In genomic region chr18:48827321-48828200, GRCh38 we compare ENCODE assay signal across 9 cellular contexts.
A peak's percentile ranks its signal among the peaks of the same experiment; 100 is the strongest.
DNase-seq lines count a peak whose midpoint lies in the region; ATAC-seq, FAIRE-seq and TF ChIP-seq lines count a peak whose summit lies in the region.
"Had no signal": no experiment of that assay in that cellular context is flagged by ENCODE, and none has a peak within 500 bp of the region (broad histone marks: within the 10 kb centered on the region; RNA-seq: fewer than 3 reads in every experiment).

No MANE protein-coding gene starts in this region.

- H2BK5ac ChIP-seq in H1 (ENCODE audit: low read depth, low read length), result 0 out of 2 replicates have a peak overlapping the region, but pooled peaks have one; percentile 56

- H3K23ac ChIP-seq in H1 (ENCODE audit: insufficient read length), result no peak overlapping the region

- TF ChIP-seq EP300 in H1 (IDR thresholded peaks at IDR 0.05; ENCODE audit: borderline replicate concordance in 1 of 2, low read depth in 2 of 2, low read length in 2 of 2), result no peak

- H4K5ac ChIP-seq in H1 (ENCODE audit: insufficient read length, low read depth, low read length), result no peak overlapping the region

- H4K91ac ChIP-seq in H1 (replicated peaks; ENCODE audit: insufficient read length, low read length), result no peak overlapping the region

- POLR2A ChIA-PET in H1 (lab: Charles Lee; ENCODE audit: partially characterized antibody), result interaction anchor here (0.7 to 1.8 kb wide), 5 partner anchors 9 to 95 kb away, joined by 3 to 6 read pairs (median 4); no protein-coding TSS in a partner anchor
- POLR2A ChIA-PET in activated CD4-positive, alpha-beta memory T cell treated with anti-CD3 and anti-CD28 coated beads, Interleukin-2, amount 10 ng/mL, durations not matched to agents 7 days and 5 days (lab: Charles Lee), result interaction anchor here (1.0 to 2.3 kb wide), 2 partner anchors 13 to 29 kb away, joined by 4 to 13 read pairs; no protein-coding TSS in a partner anchor

- H2BK12ac ChIP-seq in H1 (ENCODE audit: low read depth, low read length), result no peak overlapping the region

- H3K4me1 Mint-ChIP-seq in nephron, result peaks cover 76% of the 10 kb centered on the region
- H3K4me1 Mint-ChIP-seq in stimulated activated naive B cell treated with anti-CD40 and anti-IgM and Interleukin-4, amounts not matched to agents 10 μg/mL and 1 μg/mL and 100 μg/mL, for 72 hours, result peaks cover 16 to 27% of the 10 kb centered on the region in 2 donors
- H3K4me1 Mint-ChIP-seq in activated CD4-positive, alpha-beta memory T cell treated with anti-CD3 and anti-CD28 coated beads, Interleukin-2, amount 10 ng/mL, durations not matched to agents 7 days and 5 days, result peaks cover 37% of the 10 kb centered on the region

- 0 out of 2 replicates have a peak overlapping the region, but pooled peaks have one; percentile 49 for H3K18ac ChIP-seq in H1 (ENCODE audit: extremely low read depth, low read length)

- no peak overlapping the region for H3K9ac ChIP-seq in H1 (replicated peaks in 1 of 4; ENCODE audit: extremely low read depth in 1 of 4, low read depth in 3 of 4, low read length in 3 of 4)

- CTCF ChIA-PET in H1 (lab: Charles Lee; ENCODE audit: partially characterized antibody), result interaction anchor here (0.5 to 5.3 kb wide), 18 partner anchors 8 to 620 kb away, joined by 3 to 28 read pairs (median 4); no protein-coding TSS in a partner anchor
- CTCF ChIA-PET in activated CD4-positive, alpha-beta memory T cell treated with anti-CD3 and anti-CD28 coated beads, Interleukin-2, amount 10 ng/mL, durations not matched to agents 7 days and 5 days (lab: Charles Lee), result interaction anchor here (1.0 kb wide), 1 partner anchor 22 kb away, joined by 4 read pairs; no protein-coding TSS in a partner anchor

- H3K79me1 ChIP-seq in H1 (ENCODE audit: low read depth, low read length), result no peaks in the 10 kb centered on the region

- H3K79me2 ChIP-seq in H1 (ENCODE audit: control insufficient read depth in 1 of 2, insufficient read depth in 2 of 2, low read length in 2 of 2), result no peaks in the 10 kb centered on the region

- no peak overlapping the region for H3K4ac ChIP-seq in H1 (replicated peaks; ENCODE audit: insufficient read length, low read depth, low read length)

- H3K27ac ChIP-seq in H1 (ENCODE audit: low read depth, low read length), result no peak overlapping the region

- peak overlapping the region; percentile 3; the same call in 1 of the 2 replicates for H2BK20ac ChIP-seq in H1 (ENCODE audit: low read length)

- 26% methylated on average over 21 of the region's 21 CpGs; no CpG with 5 or more reads in 1 of the 2 experiments for WGBS in H1 (ENCODE audit: extremely low coverage in 1 of 2, insufficient coverage in 1 of 2, insufficient read length in 1 of 2, insufficient replicate concordance in 2 of 2, low coverage in 1 of 2, low lambda C conversion rate in 2 of 2, missing lambda C conversion rate in 1 of 2), 2 experiments

- no peak overlapping the region for H3K14ac ChIP-seq in H1 (ENCODE audit: insufficient read length)

- peak overlapping the region; percentile 81 to 82 (median 81) for H3K4me3 Mint-ChIP-seq in nephron
- no peak overlapping the region for H3K4me3 Mint-ChIP-seq in stimulated activated naive B cell treated with anti-CD40 and anti-IgM and Interleukin-4, amounts not matched to agents 10 μg/mL and 1 μg/mL and 100 μg/mL, for 72 hours
- H3K4me3 Mint-ChIP-seq in activated CD4-positive, alpha-beta memory T cell treated with anti-CD3 and anti-CD28 coated beads, Interleukin-2, amount 10 ng/mL, durations not matched to agents 7 days and 5 days, result no peak overlapping the region

- peak overlapping the region; percentile 97 to 99 (median 98) for H3K27ac Mint-ChIP-seq in nephron
- no peak overlapping the region for H3K27ac Mint-ChIP-seq in stimulated activated naive B cell treated with anti-CD40 and anti-IgM and Interleukin-4, amounts not matched to agents 10 μg/mL and 1 μg/mL and 100 μg/mL, for 72 hours
- no peak overlapping the region for H3K27ac Mint-ChIP-seq in activated CD4-positive, alpha-beta memory T cell treated with anti-CD3 and anti-CD28 coated beads, Interleukin-2, amount 10 ng/mL, durations not matched to agents 7 days and 5 days

- H3K23me2 ChIP-seq in H1 (ENCODE audit: low read depth, low read length), result peaks cover 2% of the 10 kb centered on the region; the same call in 1 of the 2 replicates

- no peak overlapping the region for H4K8ac ChIP-seq in H1 (ENCODE audit: extremely low read depth, insufficient read depth, low read length)

- no peak for ATAC-seq in stimulated activated naive B cell treated with anti-CD40 and anti-IgM and Interleukin-4, amounts not matched to agents 10 μg/mL and 1 μg/mL and 100 μg/mL, for 72 hours (replicated peaks)
- no peak for ATAC-seq in GM18868 (IDR thresholded peaks at IDR 0.05; ENCODE audit: unreplicated experiment)
- ATAC-seq: activated naive CD4-positive, alpha-beta T cell treated with anti-CD3 and anti-CD28 coated beads, Interleukin-2, amount 50 U/mL, for 72 hours had no signal

- no peak overlapping the region for H2BK15ac ChIP-seq in H1 (ENCODE audit: low read length)

- H3K9me3 ChIP-seq in H1 (ENCODE audit: insufficient read depth in 2 of 2, low read depth in 1 of 2, low read length in 1 of 2), result no peaks in the 10 kb centered on the region

- no peak overlapping the region for H2BK120ac ChIP-seq in H1 (replicated peaks; ENCODE audit: low read depth, low read length)

- peaks cover 4% of the 10 kb centered on the region for H3K9me3 Mint-ChIP-seq in nephron
- no peaks in the 10 kb centered on the region for H3K9me3 Mint-ChIP-seq in stimulated activated naive B cell treated with anti-CD40 and anti-IgM and Interleukin-4, amounts not matched to agents 10 μg/mL and 1 μg/mL and 100 μg/mL, for 72 hours
- H3K9me3 Mint-ChIP-seq in activated CD4-positive, alpha-beta memory T cell treated with anti-CD3 and anti-CD28 coated beads, Interleukin-2, amount 10 ng/mL, durations not matched to agents 7 days and 5 days, result peaks cover 6% of the 10 kb centered on the region

- TF ChIP-seq POLR2A in H1 (IDR thresholded peaks at IDR 0.05; ENCODE audit: control extremely low read depth in 1 of 2, low read depth in 2 of 2, low read length in 2 of 2), result no peak

- H4K20me1 ChIP-seq in H1 (replicated peaks in 1 of 2; ENCODE audit: control insufficient read depth in 1 of 2, insufficient read depth in 2 of 2, low read length in 2 of 2), result no peaks in the 10 kb centered on the region

- no peaks in the 10 kb centered on the region for H3K36me3 ChIP-seq in H1 (ENCODE audit: control insufficient read depth in 2 of 4, insufficient read depth in 4 of 4, low read length in 3 of 4)

- no peak overlapping the region for H2AFZ ChIP-seq in H1 (ENCODE audit: low read length)

- peak overlapping the region in 2 of 4 experiments; percentile 18 to 46; a peak in 3 of 8 replicates for H3K4me3 ChIP-seq in H1 (ENCODE audit: extremely low read depth in 1 of 4, insufficient read depth in 2 of 4, low read depth in 3 of 4, low read length in 4 of 4)

- peak; percentile 60 for FAIRE-seq in H1 (lab: Jason Lieb, UNC)

- no peaks in the 10 kb centered on the region for H3K27me3 Mint-ChIP-seq in nephron (ENCODE audit: low read depth)
- H3K27me3 Mint-ChIP-seq in stimulated activated naive B cell treated with anti-CD40 and anti-IgM and Interleukin-4, amounts not matched to agents 10 μg/mL and 1 μg/mL and 100 μg/mL, for 72 hours, result peaks cover 9 to 16% of the 10 kb centered on the region in 2 donors
- no peaks in the 10 kb centered on the region for H3K27me3 Mint-ChIP-seq in activated CD4-positive, alpha-beta memory T cell treated with anti-CD3 and anti-CD28 coated beads, Interleukin-2, amount 10 ng/mL, durations not matched to agents 7 days and 5 days

- H3K27me3 ChIP-seq in H1 (replicated peaks in 1 of 4; ENCODE audit: control insufficient read depth in 3 of 4, extremely low read depth in 1 of 4, insufficient read depth in 3 of 4, low read length in 3 of 4), result no peaks in the 10 kb centered on the region

- H2AK5ac ChIP-seq in H1 (ENCODE audit: low read depth, low read length), result no peak overlapping the region

- no peak overlapping the region for H3K56ac ChIP-seq in H1 (replicated peaks; ENCODE audit: insufficient read length, low read depth, low read length)

- peak; percentile 44 for DNase-seq in Daoy (ENCODE audit: low read depth)
- DNase-seq in NCI-H526 (lab: John Stamatoyannopoulos, UW), result peak; percentile 63 to 65
- DNase-seq in H1 (ENCODE audit: low read depth in 1 of 2, low spot score in 2 of 2), result peak in 1 of 2 experiments; percentile 62
- no peak for DNase-seq in stimulated activated naive B cell treated with anti-CD40 and anti-IgM and Interleukin-4, amounts not matched to agents 10 μg/mL and 1 μg/mL and 100 μg/mL, for 72 hours
- DNase-seq in activated CD4-positive, alpha-beta memory T cell treated with anti-CD3 and anti-CD28 coated beads, Interleukin-2, amount 10 ng/mL, durations not matched to agents 7 days and 5 days, result no peak
- no peak for DNase-seq in globus pallidus (ENCODE audit: low spot score)

- peaks cover 11 to 30% (median 21%) of the 10 kb centered on the region in 4 experiments for H3K4me1 ChIP-seq in H1 (replicated peaks in 1 of 4; ENCODE audit: control insufficient read depth in 3 of 4, insufficient read depth in 4 of 4, low read length in 3 of 4)

- peak overlapping the region; percentile 46 to 65 for H3K4me2 ChIP-seq in H1 (ENCODE audit: insufficient read depth in 1 of 2, low read depth in 2 of 2, low read length in 2 of 2)

- TF ChIP-seq RAD21 in H1 (IDR thresholded peaks at IDR 0.05 in 1 of 2, conservative IDR thresholded peaks at IDR 0.05 in 1 of 2; ENCODE audit: low read depth in 2 of 2, low read length in 2 of 2), result peak in 1 of 2 experiments; percentile 5; a peak in 1 of 4 replicates

- TF ChIP-seq CTCF in H1 (IDR thresholded peaks at IDR 0.05; ENCODE audit: control extremely low read depth in 1 of 3, insufficient read depth in 1 of 3, low read depth in 1 of 3, low read length in 3 of 3), result no peak
- no peak for TF ChIP-seq CTCF in nephron (IDR thresholded peaks at IDR 0.05; ENCODE audit: unreplicated experiment in 3 of 3)

- H3K36me3 Mint-ChIP-seq in nephron (ENCODE audit: low read depth), result peaks cover 24% of the 10 kb centered on the region
- H3K36me3 Mint-ChIP-seq in stimulated activated naive B cell treated with anti-CD40 and anti-IgM and Interleukin-4, amounts not matched to agents 10 μg/mL and 1 μg/mL and 100 μg/mL, for 72 hours, result peaks cover 13 to 30% of the 10 kb centered on the region in 2 donors
- peaks cover 56% of the 10 kb centered on the region for H3K36me3 Mint-ChIP-seq in activated CD4-positive, alpha-beta memory T cell treated with anti-CD3 and anti-CD28 coated beads, Interleukin-2, amount 10 ng/mL, durations not matched to agents 7 days and 5 days (ENCODE audit: low read depth)

TF ChIP-seq in H1, 55 proteins besides CTCF, POLR2A, EP300 and RAD21 (continues in another document):
- peak; percentile 27 for TF ChIP-seq ASH2L (IDR thresholded peaks at IDR 0.05; ENCODE audit: low read length)
- TF ChIP-seq RNF2 (IDR thresholded peaks at IDR 0.05; ENCODE audit: borderline replicate concordance, low read depth, low read length, missing control alignments, poor library complexity, severe bottlenecking), result no peak
- TF ChIP-seq HDAC2 (IDR thresholded peaks at IDR 0.05; ENCODE audit: borderline replicate concordance in 1 of 2, low read depth in 2 of 2, low read length in 2 of 2), result 0 out of 4 replicates have a peak, but pooled peaks of 1 of the 2 experiments have one; percentile 8
- TF ChIP-seq YY1 (IDR thresholded peaks at IDR 0.05; ENCODE audit: low read depth, low read length), result 0 out of 2 replicates have a peak, but pooled peaks have one; percentile 13

Comparison
In these comparisons a context has a peak if more than half of its experiments do, and no peak if none do; other contexts are left out.
1. DNase-seq: peak in Daoy (single experiment) and NCI-H526 (2 of 2); none in stimulated activated naive B cell treated with anti-CD40 and anti-IgM and Interleukin-4, amounts not matched to agents 10 μg/mL and 1 μg/mL and 100 μg/mL, for 72 hours (single experiment), activated CD4-positive, alpha-beta memory T cell treated with anti-CD3 and anti-CD28 coated beads, Interleukin-2, amount 10 ng/mL, durations not matched to agents 7 days and 5 days (single experiment) and globus pallidus (single experiment).
2. H3K27ac Mint-ChIP-seq: peak in nephron (3 of 3); none in stimulated activated naive B cell treated with anti-CD40 and anti-IgM and Interleukin-4, amounts not matched to agents 10 μg/mL and 1 μg/mL and 100 μg/mL, for 72 hours (single experiment) and activated CD4-positive, alpha-beta memory T cell treated with anti-CD3 and anti-CD28 coated beads, Interleukin-2, amount 10 ng/mL, durations not matched to agents 7 days and 5 days (single experiment).
3. H3K4me3 Mint-ChIP-seq: peak in nephron (3 of 3); none in stimulated activated naive B cell treated with anti-CD40 and anti-IgM and Interleukin-4, amounts not matched to agents 10 μg/mL and 1 μg/mL and 100 μg/mL, for 72 hours (0 of 2) and activated CD4-positive, alpha-beta memory T cell treated with anti-CD3 and anti-CD28 coated beads, Interleukin-2, amount 10 ng/mL, durations not matched to agents 7 days and 5 days (single experiment).